In genomic region chr11:44421090-44421675, GRCh38 we compare ENCODE assay signal across 17 cellular contexts.
DNase-seq lines count a peak whose midpoint lies in the region.
"Had no signal": no experiment of that assay in that cellular context is flagged by ENCODE, and none has a peak within 500 bp of the region (broad histone marks: within the 10 kb centered on the region; RNA-seq: fewer than 3 reads in every experiment).

No MANE protein-coding gene starts in this region.

- H3K27ac Mint-ChIP-seq in immature natural killer cell: no peak overlapping the region
- H3K27ac Mint-ChIP-seq: CD4-positive, CD25-positive, alpha-beta regulatory T cell had no signal

- DNase-seq in NCI-H82 (lab: John Stamatoyannopoulos, UW) (peak; percentile 61), NCI-H82 treated with DMSO at 0.1 percent for 48 hours (lab: John Stamatoyannopoulos, UW; ENCODE audit: unreplicated experiment) (no peak), NCI-H69 (lab: John Stamatoyannopoulos, UW) (peak; percentile 63), islet precursor cell (peak; percentile 79), cerebellum (ENCODE audit: low spot score) (no peak), immature natural killer cell (no peak), midbrain (lab: John Stamatoyannopoulos, UW) (no peak), DMS79 (lab: John Stamatoyannopoulos, UW) (no peak)
- DNase-seq: AML-193; Calu3; CD4-positive, CD25-positive, alpha-beta regulatory T cell; DND-41; GOT3; NCI-H1048; NCI-H1694; NCI-H446 treated with DMSO at 0.1 percent for 48 hours; PC-9 had no signal

- no peak overlapping the region for H3K4me3 Mint-ChIP-seq in immature natural killer cell
- H3K4me3 Mint-ChIP-seq: CD4-positive, CD25-positive, alpha-beta regulatory T cell had no signal

- no peaks in the 10 kb centered on the region for H3K4me1 Mint-ChIP-seq in immature natural killer cell
- H3K4me1 Mint-ChIP-seq: CD4-positive, CD25-positive, alpha-beta regulatory T cell had no signal

- H3K27me3 Mint-ChIP-seq in immature natural killer cell (ENCODE audit: low read depth in 3 of 3): peaks cover 5 to 6% (median 6%) of the 10 kb centered on the region in 3 donors

- no peaks in the 10 kb centered on the region for H3K36me3 Mint-ChIP-seq in immature natural killer cell
- H3K36me3 Mint-ChIP-seq: CD4-positive, CD25-positive, alpha-beta regulatory T cell had no signal

- no peaks in the 10 kb centered on the region for H3K9me3 Mint-ChIP-seq in immature natural killer cell

Comparison
In these comparisons a context has a peak if more than half of its experiments do, and no peak if none do; other contexts are left out.
1. DNase-seq: peak in NCI-H82 (single experiment), NCI-H69 (single experiment) and islet precursor cell (single experiment); none in NCI-H82 treated with DMSO at 0.1 percent for 48 hours (single experiment), cerebellum (single experiment), immature natural killer cell (0 of 3), midbrain (single experiment) and DMS79 (single experiment).